In the genomic region with DNA sequence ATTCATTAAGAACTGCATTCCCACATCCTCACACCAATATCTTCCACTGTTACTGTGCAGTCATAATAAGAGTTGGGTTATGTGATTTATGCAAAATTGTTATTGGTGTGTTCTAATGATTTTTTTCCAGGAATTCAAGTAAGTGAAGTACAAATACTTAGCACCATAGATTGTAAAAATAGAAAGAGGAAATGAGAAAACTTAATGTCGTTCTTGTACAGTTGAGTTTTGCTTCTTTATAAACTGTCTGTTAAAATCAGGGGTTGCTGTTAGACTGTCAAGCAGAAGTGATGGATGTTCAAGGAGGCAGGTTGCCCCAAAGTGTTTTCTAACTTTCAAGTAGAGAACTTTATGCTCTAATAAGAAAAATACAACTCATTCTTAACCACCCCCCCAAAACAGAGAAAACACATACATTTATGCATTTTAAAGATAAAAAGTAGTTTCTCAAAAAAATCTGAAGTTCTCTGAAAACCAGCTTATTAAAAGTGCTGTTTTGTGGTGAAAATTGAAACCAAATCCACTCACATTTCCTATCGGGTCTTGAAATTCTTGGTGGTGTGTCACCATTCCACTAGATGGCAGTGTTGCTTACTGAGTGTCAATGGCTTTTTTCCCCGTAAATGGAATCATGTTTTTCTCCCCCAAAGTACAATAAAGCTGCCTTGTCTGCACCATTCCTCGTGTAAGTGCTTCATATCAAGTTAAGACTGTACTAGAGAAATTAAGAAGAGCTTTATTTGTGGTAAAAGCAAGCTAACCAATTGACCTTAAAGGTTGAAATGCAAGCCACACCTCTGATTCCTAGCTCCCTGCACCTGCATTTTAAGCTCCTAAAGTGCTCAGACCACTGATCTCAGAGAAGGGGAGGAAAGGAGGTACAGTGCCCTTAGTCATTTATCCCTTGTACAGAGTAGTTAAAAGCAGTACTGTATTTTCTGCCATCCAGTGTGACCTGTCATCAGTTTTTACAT, we compare ENCODE assay signal across 8 cellular contexts. TPM values are rescaled to one million over a fixed set of nuclear protein-coding genes. Genes with fewer than 3 reads are reported as not detected.
DNase-seq lines count a peak whose midpoint lies in the region; ATAC-seq, FAIRE-seq and TF ChIP-seq lines count a peak whose summit lies in the region.

No MANE protein-coding gene starts in this region.

- ATAC-seq in effector memory CD8-positive, alpha-beta T cell (replicated peaks) = peak; percentile 53
- peak; percentile 44 to 45 for ATAC-seq in naive thymus-derived CD8-positive, alpha-beta T cell
- no peak for ATAC-seq in HG02884 (IDR thresholded peaks at IDR 0.05; ENCODE audit: unreplicated experiment)

- H3K27ac Mint-ChIP-seq in T-helper 1 cell treated with Interleukin-12 subunit alpha and Interleukin-12 subunit beta and Interleukin-4 antibody, amounts not matched to agents 30 μg/mL and 1 μg/mL, for 36 hours = peak overlapping the region; percentile 47
- peak overlapping the region in 1 of 2 donors; percentile 61 for H3K27ac Mint-ChIP-seq in effector memory CD8-positive, alpha-beta T cell
- peak overlapping the region in 7 of 10 donors; percentile 0 to 79 (median 66) for H3K27ac Mint-ChIP-seq in naive thymus-derived CD8-positive, alpha-beta T cell

- TF ChIP-seq CTCF in AG09319 (IDR thresholded peaks at IDR 0.05; ENCODE audit: low read depth, low read length) (peak; percentile 89), LNCaP clone FGC (IDR thresholded peaks at IDR 0.05; ENCODE audit: control insufficient read depth, extremely low read depth, insufficient read depth) (peak; percentile 81)

- peaks cover 29% of the 10 kb centered on the region for H3K4me1 Mint-ChIP-seq in T-helper 1 cell treated with Interleukin-12 subunit alpha and Interleukin-12 subunit beta and Interleukin-4 antibody, amounts not matched to agents 30 μg/mL and 1 μg/mL, for 36 hours (ENCODE audit: low read depth)
- H3K4me1 Mint-ChIP-seq in effector memory CD8-positive, alpha-beta T cell (ENCODE audit: low read depth in 2 of 2) = peaks cover 6 to 32% of the 10 kb centered on the region in 2 donors
- H3K4me1 Mint-ChIP-seq in naive thymus-derived CD8-positive, alpha-beta T cell = peaks cover 5 to 83% (median 40%) of the 10 kb centered on the region in 4 donors

- DNase-seq in AG09319 (ENCODE audit: extremely low read depth, low read depth) (peak; percentile 12), LNCaP clone FGC (ENCODE audit: low read depth) (no peak)
- DNase-seq in effector memory CD8-positive, alpha-beta T cell = peak; percentile 40 to 47 (median 46)
- peak in 8 of 10 donors; percentile 12 to 76 (median 40) for DNase-seq in naive thymus-derived CD8-positive, alpha-beta T cell
- no peak for DNase-seq in activated CD8-positive, alpha-beta memory T cell treated with anti-CD3 and anti-CD28 coated beads, Interleukin-2, amount 50 U/mL, for 4 hours

- H3K36me3 Mint-ChIP-seq in T-helper 1 cell treated with Interleukin-12 subunit alpha and Interleukin-12 subunit beta and Interleukin-4 antibody, amounts not matched to agents 30 μg/mL and 1 μg/mL, for 36 hours (ENCODE audit: low read depth) = peaks cover 13% of the 10 kb centered on the region
- H3K36me3 Mint-ChIP-seq in effector memory CD8-positive, alpha-beta T cell (ENCODE audit: insufficient read depth) = peaks cover 33% of the 10 kb centered on the region
- H3K36me3 Mint-ChIP-seq in naive thymus-derived CD8-positive, alpha-beta T cell = peaks cover 0 to 42% (median 7%) of the 10 kb centered on the region in 3 donors

- peak; percentile 95 for FAIRE-seq in G401.6 (lab: Jason Lieb, UNC)

- H3K4me3 Mint-ChIP-seq in T-helper 1 cell treated with Interleukin-12 subunit alpha and Interleukin-12 subunit beta and Interleukin-4 antibody, amounts not matched to agents 30 μg/mL and 1 μg/mL, for 36 hours = no peak overlapping the region
- peak overlapping the region in 1 of 2 donors; percentile 32 for H3K4me3 Mint-ChIP-seq in effector memory CD8-positive, alpha-beta T cell
- H3K4me3 Mint-ChIP-seq in naive thymus-derived CD8-positive, alpha-beta T cell = peak overlapping the region in 2 of 10 donors; percentile 25 to 45

- H3K4me3 ChIP-seq in LNCaP clone FGC (ENCODE audit: low read depth, low read length) = no peak overlapping the region

- no peaks in the 10 kb centered on the region for H3K9me3 Mint-ChIP-seq in T-helper 1 cell treated with Interleukin-12 subunit alpha and Interleukin-12 subunit beta and Interleukin-4 antibody, amounts not matched to agents 30 μg/mL and 1 μg/mL, for 36 hours
- H3K9me3 Mint-ChIP-seq in effector memory CD8-positive, alpha-beta T cell = no peaks in the 10 kb centered on the region
- no peaks in the 10 kb centered on the region for H3K9me3 Mint-ChIP-seq in naive thymus-derived CD8-positive, alpha-beta T cell

- POLR2A ChIA-PET in naive thymus-derived CD8-positive, alpha-beta T cell (lab: Charles Lee) = interaction anchor here (0.5 to 1.5 kb wide), 5 partner anchors 9 to 65 kb away, joined by 3 to 9 read pairs (median 3); no protein-coding TSS in a partner anchor

- no peaks in the 10 kb centered on the region for H3K27me3 Mint-ChIP-seq in T-helper 1 cell treated with Interleukin-12 subunit alpha and Interleukin-12 subunit beta and Interleukin-4 antibody, amounts not matched to agents 30 μg/mL and 1 μg/mL, for 36 hours (ENCODE audit: low read depth)
- no peaks in the 10 kb centered on the region for H3K27me3 Mint-ChIP-seq in effector memory CD8-positive, alpha-beta T cell
- no peaks in the 10 kb centered on the region for H3K27me3 Mint-ChIP-seq in naive thymus-derived CD8-positive, alpha-beta T cell

RNA-seq across cellular contexts. Expression of gene IGSF6, which starts 4.7 kb away (rescaled TPM):
- under 1 TPM; 0.57 to 0.69 TPM for total RNA-seq in naive thymus-derived CD8-positive, alpha-beta T cell
- under 1 TPM; 0.16 to 0.28 (median 0.22) TPM for polyA plus RNA-seq in naive thymus-derived CD8-positive, alpha-beta T cell

RNA-seq across cellular contexts. Expression of gene OTOA, which starts 6.7 kb away (rescaled TPM):
- total RNA-seq in naive thymus-derived CD8-positive, alpha-beta T cell = under 1 TPM in 1 of 2 experiments, not detected in 1; 0.14 TPM
- polyA plus RNA-seq in naive thymus-derived CD8-positive, alpha-beta T cell = not detected

RNA-seq across cellular contexts. Expression of gene METTL9, which starts 57.7 kb away (rescaled TPM):
- 10 to 100 TPM; 80.9 to 81.7 TPM for total RNA-seq in naive thymus-derived CD8-positive, alpha-beta T cell
- 100 to 1,000 TPM; 100 to 156 (median 117) TPM for polyA plus RNA-seq in naive thymus-derived CD8-positive, alpha-beta T cell

Comparison
In these comparisons a context has a peak if more than half of its experiments do, and no peak if none do; other contexts are left out.
1. DNase-seq: peak in AG09319 (single experiment), effector memory CD8-positive, alpha-beta T cell (3 of 3) and naive thymus-derived CD8-positive, alpha-beta T cell (8 of 10); none in LNCaP clone FGC (single experiment) and activated CD8-positive, alpha-beta memory T cell treated with anti-CD3 and anti-CD28 coated beads, Interleukin-2, amount 50 U/mL, for 4 hours (single experiment).